ENCODE assay signal across 1 cellular context in the genomic region with DNA sequence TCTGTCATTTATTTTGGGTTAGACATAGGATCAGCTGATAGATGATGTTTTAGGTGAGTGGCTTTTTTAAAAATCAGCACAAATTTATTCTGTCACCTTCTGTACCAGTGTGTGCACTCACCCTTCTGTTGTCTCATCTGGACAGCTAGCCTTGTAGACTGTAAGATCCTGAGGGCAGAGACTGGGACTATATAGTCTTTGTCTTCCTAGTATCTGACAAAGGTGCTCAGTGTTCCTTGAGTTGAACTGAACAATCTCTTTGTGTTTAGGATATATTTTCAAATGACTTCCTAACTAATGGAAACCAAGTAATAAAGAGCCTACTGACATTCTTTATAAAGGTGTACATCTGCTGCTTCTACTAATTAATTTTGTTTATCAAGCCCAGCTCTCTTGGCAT.
TF ChIP-seq lines count a peak whose summit lies in the region.

No MANE protein-coding gene starts in this region.

TF ChIP-seq in GM23338, 12 proteins besides CTCF, POLR2A, EP300 and RAD21 (continued from another document):
- no peak for TF ChIP-seq POLR2AphosphoS5 (IDR thresholded peaks at IDR 0.05; ENCODE audit: low read depth)
- TF ChIP-seq NANOG (IDR thresholded peaks at IDR 0.05; ENCODE audit: borderline replicate concordance): no peak
- no peak for TF ChIP-seq ZNF331 (CRISPR knock-in tag; IDR thresholded peaks at IDR 0.05; ENCODE audit: low read depth)
- TF ChIP-seq, protein P1, sequence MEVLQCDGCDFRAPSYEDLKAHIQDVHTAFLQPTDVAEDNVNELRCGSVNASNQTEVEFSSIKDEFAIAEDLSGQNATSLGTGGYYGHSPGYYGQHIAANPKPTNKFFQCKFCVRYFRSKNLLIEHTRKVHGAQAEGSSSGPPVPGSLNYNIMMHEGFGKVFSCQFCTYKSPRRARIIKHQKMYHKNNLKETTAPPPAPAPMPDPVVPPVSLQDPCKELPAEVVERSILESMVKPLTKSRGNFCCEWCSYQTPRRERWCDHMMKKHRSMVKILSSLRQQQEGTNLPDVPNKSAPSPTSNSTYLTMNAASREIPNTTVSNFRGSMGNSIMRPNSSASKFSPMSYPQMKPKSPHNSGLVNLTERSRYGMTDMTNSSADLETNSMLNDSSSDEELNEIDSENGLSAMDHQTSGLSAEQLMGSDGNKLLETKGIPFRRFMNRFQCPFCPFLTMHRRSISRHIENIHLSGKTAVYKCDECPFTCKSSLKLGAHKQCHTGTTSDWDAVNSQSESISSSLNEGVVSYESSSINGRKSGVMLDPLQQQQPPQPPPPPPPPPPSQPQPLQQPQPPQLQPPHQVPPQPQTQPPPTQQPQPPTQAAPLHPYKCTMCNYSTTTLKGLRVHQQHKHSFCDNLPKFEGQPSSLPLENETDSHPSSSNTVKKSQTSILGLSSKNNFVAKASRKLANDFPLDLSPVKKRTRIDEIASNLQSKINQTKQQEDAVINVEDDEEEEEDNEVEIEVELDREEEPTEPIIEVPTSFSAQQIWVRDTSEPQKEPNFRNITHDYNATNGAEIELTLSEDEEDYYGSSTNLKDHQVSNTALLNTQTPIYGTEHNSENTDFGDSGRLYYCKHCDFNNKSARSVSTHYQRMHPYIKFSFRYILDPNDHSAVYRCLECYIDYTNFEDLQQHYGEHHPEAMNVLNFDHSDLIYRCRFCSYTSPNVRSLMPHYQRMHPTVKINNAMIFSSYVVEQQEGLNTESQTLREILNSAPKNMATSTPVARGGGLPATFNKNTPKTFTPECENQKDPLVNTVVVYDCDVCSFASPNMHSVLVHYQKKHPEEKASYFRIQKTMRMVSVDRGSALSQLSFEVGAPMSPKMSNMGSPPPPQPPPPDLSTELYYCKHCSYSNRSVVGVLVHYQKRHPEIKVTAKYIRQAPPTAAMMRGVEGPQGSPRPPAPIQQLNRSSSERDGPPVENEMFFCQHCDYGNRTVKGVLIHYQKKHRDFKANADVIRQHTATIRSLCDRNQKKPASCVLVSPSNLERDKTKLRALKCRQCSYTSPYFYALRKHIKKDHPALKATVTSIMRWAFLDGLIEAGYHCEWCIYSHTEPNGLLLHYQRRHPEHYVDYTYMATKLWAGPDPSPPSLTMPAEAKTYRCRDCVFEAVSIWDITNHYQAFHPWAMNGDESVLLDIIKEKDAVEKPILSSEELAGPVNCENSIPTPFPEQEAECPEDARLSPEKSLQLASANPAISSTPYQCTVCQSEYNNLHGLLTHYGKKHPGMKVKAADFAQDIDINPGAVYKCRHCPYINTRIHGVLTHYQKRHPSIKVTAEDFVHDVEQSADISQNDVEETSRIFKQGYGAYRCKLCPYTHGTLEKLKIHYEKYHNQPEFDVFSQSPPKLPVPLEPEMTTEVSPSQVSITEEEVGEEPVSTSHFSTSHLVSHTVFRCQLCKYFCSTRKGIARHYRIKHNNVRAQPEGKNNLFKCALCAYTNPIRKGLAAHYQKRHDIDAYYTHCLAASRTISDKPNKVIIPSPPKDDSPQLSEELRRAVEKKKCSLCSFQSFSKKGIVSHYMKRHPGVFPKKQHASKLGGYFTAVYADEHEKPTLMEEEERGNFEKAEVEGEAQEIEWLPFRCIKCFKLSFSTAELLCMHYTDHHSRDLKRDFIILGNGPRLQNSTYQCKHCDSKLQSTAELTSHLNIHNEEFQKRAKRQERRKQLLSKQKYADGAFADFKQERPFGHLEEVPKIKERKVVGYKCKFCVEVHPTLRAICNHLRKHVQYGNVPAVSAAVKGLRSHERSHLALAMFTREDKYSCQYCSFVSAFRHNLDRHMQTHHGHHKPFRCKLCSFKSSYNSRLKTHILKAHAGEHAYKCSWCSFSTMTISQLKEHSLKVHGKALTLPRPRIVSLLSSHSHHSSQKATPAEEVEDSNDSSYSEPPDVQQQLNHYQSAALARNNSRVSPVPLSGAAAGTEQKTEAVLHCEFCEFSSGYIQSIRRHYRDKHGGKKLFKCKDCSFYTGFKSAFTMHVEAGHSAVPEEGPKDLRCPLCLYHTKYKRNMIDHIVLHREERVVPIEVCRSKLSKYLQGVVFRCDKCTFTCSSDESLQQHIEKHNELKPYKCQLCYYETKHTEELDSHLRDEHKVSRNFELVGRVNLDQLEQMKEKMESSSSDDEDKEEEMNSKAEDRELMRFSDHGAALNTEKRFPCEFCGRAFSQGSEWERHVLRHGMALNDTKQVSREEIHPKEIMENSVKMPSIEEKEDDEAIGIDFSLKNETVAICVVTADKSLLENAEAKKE (CRISPR knock-in tag; IDR thresholded peaks at IDR 0.05): no peak
- no peak for TF ChIP-seq EZH2phosphoT487 (IDR thresholded peaks at IDR 0.05; ENCODE audit: unreplicated experiment)
- no peak for TF ChIP-seq CREB1 (CRISPR knock-in tag; IDR thresholded peaks at IDR 0.05; ENCODE audit: low read depth)
- TF ChIP-seq, protein P2, sequence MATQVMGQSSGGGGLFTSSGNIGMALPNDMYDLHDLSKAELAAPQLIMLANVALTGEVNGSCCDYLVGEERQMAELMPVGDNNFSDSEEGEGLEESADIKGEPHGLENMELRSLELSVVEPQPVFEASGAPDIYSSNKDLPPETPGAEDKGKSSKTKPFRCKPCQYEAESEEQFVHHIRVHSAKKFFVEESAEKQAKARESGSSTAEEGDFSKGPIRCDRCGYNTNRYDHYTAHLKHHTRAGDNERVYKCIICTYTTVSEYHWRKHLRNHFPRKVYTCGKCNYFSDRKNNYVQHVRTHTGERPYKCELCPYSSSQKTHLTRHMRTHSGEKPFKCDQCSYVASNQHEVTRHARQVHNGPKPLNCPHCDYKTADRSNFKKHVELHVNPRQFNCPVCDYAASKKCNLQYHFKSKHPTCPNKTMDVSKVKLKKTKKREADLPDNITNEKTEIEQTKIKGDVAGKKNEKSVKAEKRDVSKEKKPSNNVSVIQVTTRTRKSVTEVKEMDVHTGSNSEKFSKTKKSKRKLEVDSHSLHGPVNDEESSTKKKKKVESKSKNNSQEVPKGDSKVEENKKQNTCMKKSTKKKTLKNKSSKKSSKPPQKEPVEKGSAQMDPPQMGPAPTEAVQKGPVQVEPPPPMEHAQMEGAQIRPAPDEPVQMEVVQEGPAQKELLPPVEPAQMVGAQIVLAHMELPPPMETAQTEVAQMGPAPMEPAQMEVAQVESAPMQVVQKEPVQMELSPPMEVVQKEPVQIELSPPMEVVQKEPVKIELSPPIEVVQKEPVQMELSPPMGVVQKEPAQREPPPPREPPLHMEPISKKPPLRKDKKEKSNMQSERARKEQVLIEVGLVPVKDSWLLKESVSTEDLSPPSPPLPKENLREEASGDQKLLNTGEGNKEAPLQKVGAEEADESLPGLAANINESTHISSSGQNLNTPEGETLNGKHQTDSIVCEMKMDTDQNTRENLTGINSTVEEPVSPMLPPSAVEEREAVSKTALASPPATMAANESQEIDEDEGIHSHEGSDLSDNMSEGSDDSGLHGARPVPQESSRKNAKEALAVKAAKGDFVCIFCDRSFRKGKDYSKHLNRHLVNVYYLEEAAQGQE (IDR thresholded peaks at IDR 0.05; ENCODE audit: unreplicated experiment): no peak
